ENCODE assay signal across 7 cellular contexts in the genomic region with DNA sequence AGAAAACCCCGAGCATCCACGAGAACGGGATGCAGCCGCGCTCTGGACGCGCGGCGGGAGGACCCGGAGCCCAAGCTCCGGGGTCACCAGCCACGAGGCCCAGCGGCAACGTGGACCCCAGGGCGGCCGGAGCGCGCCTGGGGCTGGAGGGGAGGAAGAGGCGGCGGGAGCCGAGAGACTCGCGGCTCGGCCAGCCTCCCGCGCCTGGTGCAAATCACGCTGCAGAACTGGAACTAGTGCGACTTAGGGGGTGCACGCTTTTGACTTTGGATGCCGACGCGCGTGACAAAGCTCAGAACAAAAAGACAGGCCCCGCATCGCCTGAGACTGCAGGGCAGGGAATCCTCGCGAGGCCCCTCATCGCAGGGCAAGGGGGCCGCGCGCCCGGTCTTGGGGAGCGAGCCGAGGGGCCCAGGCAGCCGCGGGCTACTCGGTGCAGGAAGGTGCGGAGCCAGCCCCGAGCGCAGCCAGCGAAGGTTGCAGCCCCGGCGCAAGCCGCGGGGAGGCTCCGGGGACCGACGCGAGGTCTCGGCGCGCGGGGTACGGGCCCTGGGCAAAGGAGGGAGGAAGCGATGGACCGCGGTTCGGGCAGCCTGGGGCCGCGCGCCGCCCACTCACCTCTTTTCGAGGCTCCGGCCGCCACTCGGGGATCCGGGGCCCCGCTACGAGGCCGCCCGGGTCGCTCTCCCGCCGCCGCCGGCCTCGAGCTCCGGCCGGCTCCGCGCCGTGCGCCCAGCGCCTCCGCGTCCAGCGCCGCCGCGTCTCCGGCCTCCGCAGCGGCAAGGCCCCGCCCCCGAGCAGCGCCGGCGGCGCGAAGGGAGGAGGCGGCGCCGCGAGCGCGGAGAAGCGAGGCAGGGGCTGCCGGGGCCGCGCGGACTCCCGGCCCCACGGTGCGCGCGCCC. TPM values are rescaled to one million over a fixed set of nuclear protein-coding genes. Genes with fewer than 3 reads are reported as not detected.
DNase-seq lines count a peak whose midpoint lies in the region; ATAC-seq and TF ChIP-seq lines count a peak whose summit lies in the region.

A gene with protein sequence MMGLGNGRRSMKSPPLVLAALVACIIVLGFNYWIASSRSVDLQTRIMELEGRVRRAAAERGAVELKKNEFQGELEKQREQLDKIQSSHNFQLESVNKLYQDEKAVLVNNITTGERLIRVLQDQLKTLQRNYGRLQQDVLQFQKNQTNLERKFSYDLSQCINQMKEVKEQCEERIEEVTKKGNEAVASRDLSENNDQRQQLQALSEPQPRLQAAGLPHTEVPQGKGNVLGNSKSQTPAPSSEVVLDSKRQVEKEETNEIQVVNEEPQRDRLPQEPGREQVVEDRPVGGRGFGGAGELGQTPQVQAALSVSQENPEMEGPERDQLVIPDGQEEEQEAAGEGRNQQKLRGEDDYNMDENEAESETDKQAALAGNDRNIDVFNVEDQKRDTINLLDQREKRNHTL (minus strand): TSS at position 766 of the 902 bp plus-strand sequence. CDS start 20,238 bp downstream, outside the sequence.

- H3K4me3 ChIP-seq in colonic mucosa, result peak within 1 kb of the TSS; percentile 81

- H3K9me3 ChIP-seq in colonic mucosa, result no peaks in the 10 kb centered on the region

- intact Hi-C loops in colonic mucosa (cut with DNase I), result no loop called here

- DNase-seq in HuH-7.5 (ENCODE audit: low spot score) (peak; percentile 58), colonic mucosa (peak; percentile 48), kidney tubule cell (ENCODE audit: low spot score) (peak; percentile 82)
- DNase-seq in stimulated activated CD4-positive, alpha-beta T cell treated with anti-CD3 and anti-CD28 coated beads, Interleukin-2, amount 100 ng/mL, for 48 hours, result peak; percentile 24 to 27

- H3K27ac ChIP-seq in colonic mucosa, result peak within 1 kb of the TSS; percentile 82

- H3K4me1 ChIP-seq in colonic mucosa, result peaks cover 4% of the 10 kb centered on the region

- peak within 1 kb of the TSS; percentile 79 to 94 for H3K9ac ChIP-seq in colonic mucosa (ENCODE audit: low read depth in 2 of 2, low read length in 2 of 2)

- TF ChIP-seq CTCF in GM12873 (IDR thresholded peaks at IDR 0.05; ENCODE audit: insufficient read depth, low read depth, low read length, missing control alignments), result peak; percentile 12
- no peak for TF ChIP-seq CTCF in colonic mucosa (IDR thresholded peaks at IDR 0.05)

- no peaks in the 10 kb centered on the region for H3K27me3 ChIP-seq in colonic mucosa

- peak; percentile 64 for ATAC-seq in GM21717 (IDR thresholded peaks at IDR 0.05; ENCODE audit: unreplicated experiment)
- ATAC-seq in SK-N-SH treated with all-trans-retinoic acid at 6 μM for 48 hours, result peak; percentile 88

- no peaks in the 10 kb centered on the region for H3K36me3 ChIP-seq in colonic mucosa

TF ChIP-seq in SK-N-SH treated with all-trans-retinoic acid at 6 μM for 48 hours, 23 proteins besides CTCF, POLR2A, EP300 and RAD21:
- TF ChIP-seq TCF4 (CRISPR knock-in tag; IDR thresholded peaks at IDR 0.05; ENCODE audit: borderline replicate concordance), result no peak
- TF ChIP-seq, protein P1, sequence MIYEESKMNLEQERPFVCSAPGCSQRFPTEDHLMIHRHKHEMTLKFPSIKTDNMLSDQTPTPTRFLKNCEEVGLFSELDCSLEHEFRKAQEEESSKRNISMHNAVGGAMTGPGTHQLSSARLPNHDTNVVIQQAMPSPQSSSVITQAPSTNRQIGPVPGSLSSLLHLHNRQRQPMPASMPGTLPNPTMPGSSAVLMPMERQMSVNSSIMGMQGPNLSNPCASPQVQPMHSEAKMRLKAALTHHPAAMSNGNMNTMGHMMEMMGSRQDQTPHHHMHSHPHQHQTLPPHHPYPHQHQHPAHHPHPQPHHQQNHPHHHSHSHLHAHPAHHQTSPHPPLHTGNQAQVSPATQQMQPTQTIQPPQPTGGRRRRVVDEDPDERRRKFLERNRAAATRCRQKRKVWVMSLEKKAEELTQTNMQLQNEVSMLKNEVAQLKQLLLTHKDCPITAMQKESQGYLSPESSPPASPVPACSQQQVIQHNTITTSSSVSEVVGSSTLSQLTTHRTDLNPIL (CRISPR knock-in tag; IDR thresholded peaks at IDR 0.05; ENCODE audit: low read depth), result no peak
- TF ChIP-seq, protein P2, sequence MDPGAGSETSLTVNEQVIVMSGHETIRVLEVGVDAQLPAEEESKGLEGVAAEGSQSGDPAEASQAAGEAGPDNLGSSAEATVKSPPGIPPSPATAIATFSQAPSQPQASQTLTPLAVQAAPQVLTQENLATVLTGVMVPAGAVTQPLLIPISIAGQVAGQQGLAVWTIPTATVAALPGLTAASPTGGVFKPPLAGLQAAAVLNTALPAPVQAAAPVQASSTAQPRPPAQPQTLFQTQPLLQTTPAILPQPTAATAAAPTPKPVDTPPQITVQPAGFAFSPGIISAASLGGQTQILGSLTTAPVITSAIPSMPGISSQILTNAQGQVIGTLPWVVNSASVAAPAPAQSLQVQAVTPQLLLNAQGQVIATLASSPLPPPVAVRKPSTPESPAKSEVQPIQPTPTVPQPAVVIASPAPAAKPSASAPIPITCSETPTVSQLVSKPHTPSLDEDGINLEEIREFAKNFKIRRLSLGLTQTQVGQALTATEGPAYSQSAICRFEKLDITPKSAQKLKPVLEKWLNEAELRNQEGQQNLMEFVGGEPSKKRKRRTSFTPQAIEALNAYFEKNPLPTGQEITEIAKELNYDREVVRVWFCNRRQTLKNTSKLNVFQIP (CRISPR knock-in tag; IDR thresholded peaks at IDR 0.05; ENCODE audit: borderline replicate concordance, low read depth), result no peak
- TF ChIP-seq ISL1 (CRISPR knock-in tag; IDR thresholded peaks at IDR 0.05), result no peak
- TF ChIP-seq CSDC2 (CRISPR knock-in tag; IDR thresholded peaks at IDR 0.05), result no peak
- TF ChIP-seq, protein P3, sequence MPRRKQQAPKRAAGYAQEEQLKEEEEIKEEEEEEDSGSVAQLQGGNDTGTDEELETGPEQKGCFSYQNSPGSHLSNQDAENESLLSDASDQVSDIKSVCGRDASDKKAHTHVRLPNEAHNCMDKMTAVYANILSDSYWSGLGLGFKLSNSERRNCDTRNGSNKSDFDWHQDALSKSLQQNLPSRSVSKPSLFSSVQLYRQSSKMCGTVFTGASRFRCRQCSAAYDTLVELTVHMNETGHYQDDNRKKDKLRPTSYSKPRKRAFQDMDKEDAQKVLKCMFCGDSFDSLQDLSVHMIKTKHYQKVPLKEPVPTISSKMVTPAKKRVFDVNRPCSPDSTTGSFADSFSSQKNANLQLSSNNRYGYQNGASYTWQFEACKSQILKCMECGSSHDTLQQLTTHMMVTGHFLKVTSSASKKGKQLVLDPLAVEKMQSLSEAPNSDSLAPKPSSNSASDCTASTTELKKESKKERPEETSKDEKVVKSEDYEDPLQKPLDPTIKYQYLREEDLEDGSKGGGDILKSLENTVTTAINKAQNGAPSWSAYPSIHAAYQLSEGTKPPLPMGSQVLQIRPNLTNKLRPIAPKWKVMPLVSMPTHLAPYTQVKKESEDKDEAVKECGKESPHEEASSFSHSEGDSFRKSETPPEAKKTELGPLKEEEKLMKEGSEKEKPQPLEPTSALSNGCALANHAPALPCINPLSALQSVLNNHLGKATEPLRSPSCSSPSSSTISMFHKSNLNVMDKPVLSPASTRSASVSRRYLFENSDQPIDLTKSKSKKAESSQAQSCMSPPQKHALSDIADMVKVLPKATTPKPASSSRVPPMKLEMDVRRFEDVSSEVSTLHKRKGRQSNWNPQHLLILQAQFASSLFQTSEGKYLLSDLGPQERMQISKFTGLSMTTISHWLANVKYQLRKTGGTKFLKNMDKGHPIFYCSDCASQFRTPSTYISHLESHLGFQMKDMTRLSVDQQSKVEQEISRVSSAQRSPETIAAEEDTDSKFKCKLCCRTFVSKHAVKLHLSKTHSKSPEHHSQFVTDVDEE (CRISPR knock-in tag; IDR thresholded peaks at IDR 0.05), result no peak
- TF ChIP-seq ZC3H10 (CRISPR knock-in tag; IDR thresholded peaks at IDR 0.05), result no peak
- no peak for TF ChIP-seq ZFP30 (CRISPR knock-in tag; IDR thresholded peaks at IDR 0.05)
- no peak for TF ChIP-seq PPARA (CRISPR knock-in tag; IDR thresholded peaks at IDR 0.05; ENCODE audit: borderline replicate concordance)
- no peak for TF ChIP-seq ZNF70 (CRISPR knock-in tag; IDR thresholded peaks at IDR 0.05)
TF ChIP-seq in SK-N-SH treated with all-trans-retinoic acid at 6 μM for 48 hours: peak in this region for 0.

RNA-seq across cellular contexts. Expression of the gene that starts here (rescaled TPM):
- 100 to 1,000 TPM; 337 to 393 TPM for total RNA-seq in colonic mucosa

Comparison
In these comparisons a context has a peak if more than half of its experiments do, and no peak if none do; other contexts are left out.
1. Peak in every context shown above with its lines: DNase-seq, ATAC-seq, H3K4me3 ChIP-seq and H3K27ac ChIP-seq.
2. DNase-seq: peak in every context shown above with its lines; median percentile 82 in kidney tubule cell; 58 in HuH-7.5; 48 in colonic mucosa; 26 in stimulated activated CD4-positive, alpha-beta T cell treated with anti-CD3 and anti-CD28 coated beads, Interleukin-2, amount 100 ng/mL, for 48 hours.